Comparison of ENCODE assay signal across 10 cellular contexts in genomic region chr1:230926182-230926581, GRCh38.
"Had no signal": no experiment of that assay in that cellular context is flagged by ENCODE, and none has a peak within 500 bp of the region (broad histone marks: within the 10 kb centered on the region; RNA-seq: fewer than 3 reads in every experiment).

No MANE protein-coding gene starts in this region.

- ATAC-seq: HCT116 had no signal

- FAIRE-seq: HTR-8/SVneo had no signal

- H3K9me3 Mint-ChIP-seq: HFFc6, IgD-negative memory B cell had no signal

- H3K9ac ChIP-seq: GM23248 had no signal

- DNase-seq: GM23248, GOT3, H7, HFFc6, KBM-7 had no signal

- H3K4me1 ChIP-seq: HAP-1 had no signal

- H3K4me1 Mint-ChIP-seq: IgD-negative memory B cell had no signal

- H3K27me3 Mint-ChIP-seq: IgD-negative memory B cell had no signal

- H3K27ac ChIP-seq: GM23248, HL-60 had no signal

- H3K9me3 ChIP-seq: HAP-1 had no signal

- H3K4me3 ChIP-seq: GM23248, HAP-1 had no signal

- H3K27ac Mint-ChIP-seq: HFFc6, IgD-negative memory B cell had no signal

- H3K4me3 Mint-ChIP-seq: HFFc6, IgD-negative memory B cell had no signal

- H2AFZ ChIP-seq: GM23248 had no signal
